In genomic region chr10:69885379-69886156, GRCh38 we compare ENCODE assay signal across 8 cellular contexts.
DNase-seq lines count a peak whose midpoint lies in the region; ATAC-seq and TF ChIP-seq lines count a peak whose summit lies in the region.

No MANE protein-coding gene starts in this region.

- no peaks in the 10 kb centered on the region for H3K9me3 ChIP-seq in cardiac muscle cell (ENCODE audit: low read depth)
- H3K9me3 ChIP-seq in WERI-Rb-1 (ENCODE audit: severe bottlenecking), result no peaks in the 10 kb centered on the region
- H3K9me3 ChIP-seq in upper lobe of right lung, result no peaks in the 10 kb centered on the region

- no peak for ATAC-seq in upper lobe of right lung

- DNase-seq in cardiac muscle cell (ENCODE audit: low read depth in 1 of 2, low spot score in 1 of 2) (no peak), cardiac septum (ENCODE audit: low spot score) (no peak), WERI-Rb-1 (no peak), glutamatergic neuron (no peak), upper lobe of right lung (no peak), DMS153 treated with DMSO at 0.1 percent for 48 hours (lab: John Stamatoyannopoulos, UW; ENCODE audit: unreplicated experiment) (no peak), hippocampal formation (lab: John Stamatoyannopoulos, UW) (no peak)
- no peak for DNase-seq in effector CD4-positive, alpha-beta T cell

- H3K4me1 ChIP-seq in cardiac muscle cell (ENCODE audit: low read depth) (peaks cover 8% of the 10 kb centered on the region), upper lobe of right lung (no peaks in the 10 kb centered on the region)

- H3K27me3 Mint-ChIP-seq in glutamatergic neuron (ENCODE audit: unreplicated experiment), result peaks cover 9% of the 10 kb centered on the region

- H3K4me1 Mint-ChIP-seq in glutamatergic neuron (ENCODE audit: low read depth, unreplicated experiment), result peaks cover 35% of the 10 kb centered on the region

- intact Hi-C loops in cardiac septum (cut with DNase I) (no loop called here), upper lobe of right lung (cut with DNase I) (no loop called here)

- peak; percentile 40 for TF ChIP-seq CTCF in cardiac muscle cell (IDR thresholded peaks at IDR 0.05; ENCODE audit: low read depth, low read length)
- TF ChIP-seq CTCF in WERI-Rb-1 (IDR thresholded peaks at IDR 0.05; ENCODE audit: low read depth, low read length), result peak; percentile 58
- peak; percentile 81 for TF ChIP-seq CTCF in glutamatergic neuron (IDR thresholded peaks at IDR 0.05; ENCODE audit: partially characterized antibody, unreplicated experiment)
- peak; percentile 41 for TF ChIP-seq CTCF in upper lobe of right lung (IDR thresholded peaks at IDR 0.05)

- peaks cover 17% of the 10 kb centered on the region for H3K9me3 Mint-ChIP-seq in glutamatergic neuron (ENCODE audit: unreplicated experiment)

- H3K4me3 Mint-ChIP-seq in glutamatergic neuron (ENCODE audit: unreplicated experiment), result no peak overlapping the region

- H3K27ac Mint-ChIP-seq in glutamatergic neuron (ENCODE audit: unreplicated experiment), result no peak overlapping the region

- no peaks in the 10 kb centered on the region for H3K36me3 ChIP-seq in cardiac muscle cell
- peaks cover 3% of the 10 kb centered on the region; the same call in 1 of the 2 replicates for H3K36me3 ChIP-seq in WERI-Rb-1
- no peaks in the 10 kb centered on the region for H3K36me3 ChIP-seq in upper lobe of right lung

- no peaks in the 10 kb centered on the region for H3K27me3 ChIP-seq in cardiac muscle cell
- no peaks in the 10 kb centered on the region for H3K27me3 ChIP-seq in WERI-Rb-1 (ENCODE audit: insufficient read depth, low read depth, severe bottlenecking)
- no peaks in the 10 kb centered on the region for H3K27me3 ChIP-seq in upper lobe of right lung

- H3K36me3 Mint-ChIP-seq in glutamatergic neuron (ENCODE audit: unreplicated experiment), result peaks cover 5% of the 10 kb centered on the region

- H3K4me3 ChIP-seq in cardiac muscle cell (no peak overlapping the region), WERI-Rb-1 (ENCODE audit: low read depth, low read length) (no peak overlapping the region), upper lobe of right lung (no peak overlapping the region)

- H3K27ac ChIP-seq in cardiac muscle cell (no peak overlapping the region), WERI-Rb-1 (no peak overlapping the region), upper lobe of right lung (no peak overlapping the region)
